25 cellular contexts compared by ENCODE assay signal in genomic region chr1:85553936-85554335, GRCh38. TPM values are rescaled to one million over a fixed set of nuclear protein-coding genes. Genes with fewer than 3 reads are reported as not detected.
DNase-seq lines count a peak whose midpoint lies in the region; ATAC-seq and TF ChIP-seq lines count a peak whose summit lies in the region.
"Had no signal": no experiment of that assay in that cellular context is flagged by ENCODE, and none has a peak within 500 bp of the region (broad histone marks: within the 10 kb centered on the region; RNA-seq: fewer than 3 reads in every experiment).

No MANE protein-coding gene starts in this region.

- no peaks in the 10 kb centered on the region for H3K9me3 ChIP-seq in GM23248 (ENCODE audit: low read depth)
- no peaks in the 10 kb centered on the region for H3K9me3 ChIP-seq in sigmoid colon
- H3K9me3 ChIP-seq: HAP-1, Peyer's patch had no signal

- peaks cover 86% of the 10 kb centered on the region for H3K4me1 Mint-ChIP-seq in chondrocyte (ENCODE audit: low read depth)
- H3K4me1 Mint-ChIP-seq in mesothelial cell of epicardium, result peaks cover 23% of the 10 kb centered on the region
- H3K4me1 Mint-ChIP-seq in activated T-cell treated with anti-CD3 and anti-CD28 coated beads, Interleukin-2, amount 50 U/mL, for 4 hours (ENCODE audit: low read depth), result no peaks in the 10 kb centered on the region
- H3K4me1 Mint-ChIP-seq: activated naive CD4-positive, alpha-beta T cell treated with anti-CD3 and anti-CD28 coated beads, Interleukin-2, amount 50 U/mL, for 24 hours; central memory CD8-positive, alpha-beta T cell had no signal

- intact Hi-C loops in sigmoid colon (cut with DNase I), result no loop called here

- TF ChIP-seq EP300 in sigmoid colon (IDR thresholded peaks at IDR 0.05), result no peak

- peaks cover 34% of the 10 kb centered on the region for H3K36me3 ChIP-seq in GM23248 (ENCODE audit: low read depth)
- H3K36me3 ChIP-seq in sigmoid colon, result no peaks in the 10 kb centered on the region
- H3K36me3 ChIP-seq: HAP-1, Peyer's patch had no signal

- TF ChIP-seq POLR2A in sigmoid colon (IDR thresholded peaks at IDR 0.05), result no peak

- H3K4me3 ChIP-seq in GM23248 (no peak overlapping the region), sigmoid colon (no peak overlapping the region)
- H3K4me3 ChIP-seq: HAP-1, Peyer's patch had no signal

- H3K27ac ChIP-seq in GM23248, result peak overlapping the region; percentile 55
- H3K27ac ChIP-seq in sigmoid colon, result peak overlapping the region; percentile 68 to 85 (median 70)

- ATAC-seq in activated T-cell treated with anti-CD3 and anti-CD28 coated beads, Interleukin-2, amount 50 U/mL, for 4 hours, result no peak
- no peak for ATAC-seq in HG02588 (IDR thresholded peaks at IDR 0.05; ENCODE audit: unreplicated experiment)
- ATAC-seq: activated CD4-positive, CD25-positive, alpha-beta regulatory T cell treated with anti-CD3 and anti-CD28 coated beads, Interleukin-2, amount 50 U/mL, for 24 hours; CD8-positive, alpha-beta T cell; stimulated activated naive CD8-positive, alpha-beta T cell treated with anti-CD3 and anti-CD28 coated beads, Interleukin-15, Interleukin-2, amounts not matched to agents 100 U/mL and 50 U/mL, for 24 hours had no signal

- no peak overlapping the region for H3K9ac ChIP-seq in GM23248

- peak overlapping the region; percentile 63 for H3K4me2 ChIP-seq in GM23248 (ENCODE audit: unreplicated experiment)

- H3K9me3 Mint-ChIP-seq in chondrocyte (ENCODE audit: low read depth) (peaks cover 4% of the 10 kb centered on the region), mesothelial cell of epicardium (peaks cover 8% of the 10 kb centered on the region)
- H3K9me3 Mint-ChIP-seq in activated T-cell treated with anti-CD3 and anti-CD28 coated beads, Interleukin-2, amount 50 U/mL, for 4 hours, result peaks cover under 1% of the 10 kb centered on the region
- H3K9me3 Mint-ChIP-seq: activated CD4-positive, alpha-beta memory T cell treated with anti-CD3 and anti-CD28 coated beads for 36 hours; activated naive CD4-positive, alpha-beta T cell treated with anti-CD3 and anti-CD28 coated beads, Interleukin-2, amount 50 U/mL, for 24 hours; activated T-helper 2 cell treated with anti-CD3 and anti-CD28 coated beads, Interferon-gamma antibody, Interleukin-2, Interleukin-4, amounts not matched to agents 10 μg/mL and 5 μg/mL and 100 μg/mL, durations not matched to agents 14 hours and 24 hours and 36 hours; T-helper 1 cell treated with Interleukin-12 subunit alpha and Interleukin-12 subunit beta and Interleukin-4 antibody, amounts not matched to agents 30 μg/mL and 1 μg/mL, for 36 hours had no signal

- WGBS in GM23248 (ENCODE audit: low coverage in 1 of 2, low lambda C conversion rate in 2 of 2, missing lambda C conversion rate in 2 of 2), 2 experiments, result 90 to 100% methylated on average over 1 of the region's 1 CpG
- WGBS in sigmoid colon, 2 donors, result 73 to 81% methylated on average over 1 of the region's 1 CpG

- peaks cover 27% of the 10 kb centered on the region for H4K20me1 ChIP-seq in GM23248 (ENCODE audit: insufficient read depth)

- H3K27ac Mint-ChIP-seq in chondrocyte (ENCODE audit: unreplicated experiment) (peak overlapping the region; percentile 24), mesothelial cell of epicardium (peak overlapping the region; percentile 86)
- H3K27ac Mint-ChIP-seq: activated CD4-positive, alpha-beta memory T cell treated with anti-CD3 and anti-CD28 coated beads for 36 hours; activated naive CD4-positive, alpha-beta T cell treated with anti-CD3 and anti-CD28 coated beads, Interleukin-2, amount 50 U/mL, for 24 hours; activated T-helper 2 cell treated with anti-CD3 and anti-CD28 coated beads, Interferon-gamma antibody, Interleukin-2, Interleukin-4, amounts not matched to agents 10 μg/mL and 5 μg/mL and 100 μg/mL, durations not matched to agents 14 hours and 24 hours and 36 hours; CD8-positive, alpha-beta T cell; nephron progenitor cell; T-helper 1 cell treated with Interleukin-12 subunit alpha and Interleukin-12 subunit beta and Interleukin-4 antibody, amounts not matched to agents 30 μg/mL and 1 μg/mL, for 36 hours had no signal

- in situ Hi-C loops in GM23248 (cut with MboI), result no loop called here

- DNase-seq in GM23248, result no peak
- no peak for DNase-seq in chondrocyte (ENCODE audit: low spot score)
- no peak for DNase-seq in mesothelial cell of epicardium (ENCODE audit: low spot score in 2 of 2, unreplicated experiment in 2 of 2)
- no peak for DNase-seq in sigmoid colon
- DNase-seq in activated T-cell treated with anti-CD3 and anti-CD28 coated beads, Interleukin-2, amount 50 U/mL, for 4 hours, result no peak
- no peak for DNase-seq in NCI-H2081 (lab: John Stamatoyannopoulos, UW)
- DNase-seq in NCI-H1417 (lab: John Stamatoyannopoulos, UW), result no peak
- DNase-seq: activated CD4-positive, alpha-beta memory T cell treated with anti-CD3 and anti-CD28 coated beads for 36 hours; activated CD8-positive, alpha-beta memory T cell treated with anti-CD3 and anti-CD28 coated beads, Interleukin-2, amount 50 U/mL, for 48 hours; CD8-positive, alpha-beta T cell; DMS 273 treated with DMSO at 0.1 percent for 48 hours; left ventricle myocardium superior; NCI-H1092 treated with DMSO at 0.1 percent for 48 hours; NCI-H2029; NCI-H526; nephron progenitor cell; Peyer's patch; stimulated activated naive CD8-positive, alpha-beta T cell treated with anti-CD3 and anti-CD28 coated beads, Interleukin-15, Interleukin-2, amounts not matched to agents 100 U/mL and 50 U/mL, for 24 hours had no signal

- no peaks in the 10 kb centered on the region for H3K27me3 ChIP-seq in GM23248 (replicated peaks; ENCODE audit: insufficient read depth)
- no peaks in the 10 kb centered on the region for H3K27me3 ChIP-seq in sigmoid colon
- H3K27me3 ChIP-seq: Peyer's patch had no signal

- TF ChIP-seq CTCF in chondrocyte (IDR thresholded peaks at IDR 0.05), result no peak
- no peak for TF ChIP-seq CTCF in mesothelial cell of epicardium (IDR thresholded peaks at IDR 0.05; ENCODE audit: unreplicated experiment)
- no peak for TF ChIP-seq CTCF in sigmoid colon (IDR thresholded peaks at IDR 0.05)

- H3K4me3 Mint-ChIP-seq in chondrocyte (ENCODE audit: unreplicated experiment) (no peak overlapping the region), mesothelial cell of epicardium (no peak overlapping the region)
- H3K4me3 Mint-ChIP-seq in activated T-cell treated with anti-CD3 and anti-CD28 coated beads, Interleukin-2, amount 50 U/mL, for 4 hours, result no peak overlapping the region
- H3K4me3 Mint-ChIP-seq: activated CD4-positive, alpha-beta memory T cell treated with anti-CD3 and anti-CD28 coated beads for 36 hours; activated naive CD4-positive, alpha-beta T cell treated with anti-CD3 and anti-CD28 coated beads, Interleukin-2, amount 50 U/mL, for 24 hours; CD8-positive, alpha-beta T cell; central memory CD8-positive, alpha-beta T cell; nephron progenitor cell; T-helper 1 cell treated with Interleukin-12 subunit alpha and Interleukin-12 subunit beta and Interleukin-4 antibody, amounts not matched to agents 30 μg/mL and 1 μg/mL, for 36 hours had no signal

- no peaks in the 10 kb centered on the region for H3K27me3 Mint-ChIP-seq in chondrocyte (ENCODE audit: low read depth)
- no peaks in the 10 kb centered on the region for H3K27me3 Mint-ChIP-seq in mesothelial cell of epicardium (ENCODE audit: low read depth)
- peaks cover 20% of the 10 kb centered on the region for H3K27me3 Mint-ChIP-seq in activated T-cell treated with anti-CD3 and anti-CD28 coated beads, Interleukin-2, amount 50 U/mL, for 4 hours (ENCODE audit: low read depth)

- no peak overlapping the region for H2AFZ ChIP-seq in GM23248

- H3K36me3 Mint-ChIP-seq in chondrocyte (ENCODE audit: low read depth), result peaks cover 15% of the 10 kb centered on the region
- peaks cover 9% of the 10 kb centered on the region for H3K36me3 Mint-ChIP-seq in mesothelial cell of epicardium
- H3K36me3 Mint-ChIP-seq in activated T-cell treated with anti-CD3 and anti-CD28 coated beads, Interleukin-2, amount 50 U/mL, for 4 hours (ENCODE audit: insufficient read depth), result no peaks in the 10 kb centered on the region
- H3K36me3 Mint-ChIP-seq: activated CD4-positive, alpha-beta memory T cell treated with anti-CD3 and anti-CD28 coated beads for 36 hours; activated naive CD4-positive, alpha-beta T cell treated with anti-CD3 and anti-CD28 coated beads, Interleukin-2, amount 50 U/mL, for 24 hours; CD8-positive, alpha-beta T cell had no signal

- H3K79me2 ChIP-seq in GM23248 (ENCODE audit: insufficient read depth), result peaks cover 100% of the 10 kb centered on the region

- H3K4me1 ChIP-seq in GM23248 (ENCODE audit: insufficient read depth), result peaks cover 73% of the 10 kb centered on the region
- peaks cover 0 to 61% (median 57%) of the 10 kb centered on the region in 4 donors for H3K4me1 ChIP-seq in sigmoid colon
- H3K4me1 ChIP-seq: Peyer's patch had no signal

- H3K9me2 ChIP-seq in GM23248 (ENCODE audit: insufficient read depth), result no peaks in the 10 kb centered on the region

- peaks cover 89% of the 10 kb centered on the region for H3F3A ChIP-seq in GM23248 (ENCODE audit: insufficient read depth)

RNA-seq across cellular contexts. Expression of gene CCN1, which starts 26.6 kb away (rescaled TPM):
- 93.5 and 106 TPM in 2 replicates for total RNA-seq in GM23248 (2014; rRNA removed; shearing (Covaris generic))
- polyA plus RNA-seq in GM23248 (2016; fragmentation: Nextera tagmentation; extraction: Ambion mirVana), result 930 and 943 TPM in 2 replicates
- total RNA-seq in chondrocyte, result 523 to 556 TPM (median 539 TPM) in 3 replicates
- total RNA-seq in mesothelial cell of epicardium, result 731 to 797 TPM (median 760 TPM) in 3 replicates
- 100 to 1,000 TPM in 2 of 4 donors, 10 to 100 TPM in 2; 28.2 to 150 (median 104) TPM for total RNA-seq in sigmoid colon
- 10 to 100 TPM in 2 of 3 donors, 1 to 10 TPM in 1; 3.9 to 79.5 (median 22.8) TPM for polyA plus RNA-seq in sigmoid colon
- under 1 TPM; 0.43 to 0.65 (median 0.61) TPM for total RNA-seq in activated T-cell treated with anti-CD3 and anti-CD28 coated beads, Interleukin-2, amount 50 U/mL, for 4 hours
- total RNA-seq: activated CD4-positive, alpha-beta memory T cell treated with anti-CD3 and anti-CD28 coated beads for 36 hours; CD8-positive, alpha-beta T cell had no signal

Comparison
In these comparisons a context has a peak if more than half of its experiments do, and no peak if none do; other contexts are left out.
1. RNA of gene CCN1, which starts 26.6 kb away (total RNA-seq): 731 to 797 TPM in mesothelial cell of epicardium, 523 to 556 TPM in chondrocyte, 28.2 to 150 TPM in sigmoid colon and 93.5 to 106 TPM in GM23248; 0.43 to 0.65 TPM in activated T-cell treated with anti-CD3 and anti-CD28 coated beads, Interleukin-2, amount 50 U/mL, for 4 hours; every median in the first group is over 10 times any median in the second.